ENCODE assay signal across 1 cellular context in genomic region chr20:51371720-51372119, GRCh38.
A peak's percentile ranks its signal among the peaks of the same experiment; 100 is the strongest.
TF ChIP-seq lines count a peak whose summit lies in the region.

No MANE protein-coding gene starts in this region.

TF ChIP-seq in A549, 52 proteins besides CTCF, POLR2A, EP300 and RAD21 (continued from another document):
- TF ChIP-seq ATOH8 (CRISPR knock-in tag; IDR thresholded peaks at IDR 0.05; ENCODE audit: low read depth) (peak; percentile 75; the same call in 1 of the 2 replicates), TFCP2L1 (CRISPR knock-in tag; IDR thresholded peaks at IDR 0.05) (no peak), RCOR1 (IDR thresholded peaks at IDR 0.05; ENCODE audit: low read depth, low read length) (no peak), MYC (IDR thresholded peaks at IDR 0.05; ENCODE audit: borderline replicate concordance, low read length) (no peak), CBX8 (IDR thresholded peaks at IDR 0.05) (no peak), RARB (CRISPR knock-in tag; IDR thresholded peaks at IDR 0.05) (no peak), PHF8 (IDR thresholded peaks at IDR 0.05; ENCODE audit: borderline replicate concordance, low read depth) (no peak), RFX5 (IDR thresholded peaks at IDR 0.05) (no peak), EHMT2 (IDR thresholded peaks at IDR 0.05; ENCODE audit: low read depth) (no peak), BHLHE40 (IDR thresholded peaks at IDR 0.05; ENCODE audit: low read depth, low read length) (no peak)
